13 cellular contexts compared by ENCODE assay signal in genomic region chr7:135164357-135165021, GRCh38. TPM values are rescaled to one million over a fixed set of nuclear protein-coding genes. Genes with fewer than 3 reads are reported as not detected.
DNase-seq lines count a peak whose midpoint lies in the region; ATAC-seq, FAIRE-seq and TF ChIP-seq lines count a peak whose summit lies in the region.
"Had no signal": no experiment of that assay in that cellular context is flagged by ENCODE, and none has a peak within 500 bp of the region (broad histone marks: within the 10 kb centered on the region; RNA-seq: fewer than 3 reads in every experiment).

No MANE protein-coding gene starts in this region.

- H2AFZ ChIP-seq in astrocyte (ENCODE audit: low read depth, low read length): no peak overlapping the region
- no peak overlapping the region for H2AFZ ChIP-seq in HepG2 (ENCODE audit: low read length)

- POLR2A ChIA-PET in HepG2 (lab: Yijun Ruan, JAX): interaction anchor here (1.4 to 3.2 kb wide), 3 partner anchors 17 to 172 kb away, joined by 3 to 19 read pairs (median 9); partner anchors contain the start of gene TMEM140

- H3K9me3 ChIP-seq in cardiac muscle cell (ENCODE audit: low read depth) (no peaks in the 10 kb centered on the region), astrocyte (ENCODE audit: insufficient read depth, low read depth, low read length) (no peaks in the 10 kb centered on the region), HepG2 (ENCODE audit: low read length) (peaks cover 11% of the 10 kb centered on the region), upper lobe of right lung (no peaks in the 10 kb centered on the region)

- peaks cover 37% of the 10 kb centered on the region for H3K36me3 Mint-ChIP-seq in astrocyte (ENCODE audit: low read depth, unreplicated experiment)

- TF ChIP-seq CTCF in cardiac muscle cell (IDR thresholded peaks at IDR 0.05; ENCODE audit: low read depth, low read length): no peak
- TF ChIP-seq CTCF in astrocyte (IDR thresholded peaks at IDR 0.05; ENCODE audit: insufficient read depth, low read depth, low read length): no peak
- peak; percentile 34 for TF ChIP-seq CTCF in HepG2 (CRISPR knock-in tag; IDR thresholded peaks at IDR 0.05)
- TF ChIP-seq CTCF in upper lobe of right lung (IDR thresholded peaks at IDR 0.05): no peak

- CTCF ChIA-PET in HepG2 (lab: Yijun Ruan, JAX; ENCODE audit: low intra/inter-chr PET ratio, low total read pairs): no interaction called here

- H3K9ac ChIP-seq in astrocyte (ENCODE audit: low read length): no peak overlapping the region
- no peak overlapping the region for H3K9ac ChIP-seq in HepG2 (ENCODE audit: insufficient read depth, low read depth, low read length)

- no peaks in the 10 kb centered on the region for H3K27me3 Mint-ChIP-seq in astrocyte (ENCODE audit: low read depth, unreplicated experiment)

- ATAC-seq in Right ventricle myocardium superior (ENCODE audit: poor library complexity) (no peak), HepG2 (peak; percentile 21), upper lobe of right lung (no peak), GM19023 (IDR thresholded peaks at IDR 0.05; ENCODE audit: unreplicated experiment) (no peak), GM21367 (IDR thresholded peaks at IDR 0.05; ENCODE audit: unreplicated experiment) (no peak)
- ATAC-seq: left colon had no signal

- H3K27me3 ChIP-seq in cardiac muscle cell (no peaks in the 10 kb centered on the region), astrocyte (ENCODE audit: insufficient read depth, low read length) (no peaks in the 10 kb centered on the region), HepG2 (ENCODE audit: control insufficient read depth in 1 of 2, insufficient read depth in 2 of 2, low read length in 2 of 2) (no peaks in the 10 kb centered on the region; a peak in 1 of 5 replicates), upper lobe of right lung (no peaks in the 10 kb centered on the region)

- no peak for TF ChIP-seq RAD21 in HepG2 (CRISPR knock-in tag; IDR thresholded peaks at IDR 0.05)

- 85% methylated on average over 9 of the region's 18 CpGs for WGBS in HepG2 (ENCODE audit: low lambda C conversion rate)

- TF ChIP-seq EP300 in HepG2 (IDR thresholded peaks at IDR 0.05; ENCODE audit: low read depth in 2 of 2, low read length in 2 of 2) (no peak), HepG2 (CRISPR knock-in tag; IDR thresholded peaks at IDR 0.05; ENCODE audit: borderline replicate concordance) (no peak)

- H3K27ac ChIP-seq in cardiac muscle cell (peak overlapping the region; percentile 48), astrocyte (ENCODE audit: low read depth, low read length) (no peak overlapping the region), HepG2 (ENCODE audit: extremely low read length, insufficient read depth, low read length) (no peak overlapping the region), upper lobe of right lung (peak overlapping the region; percentile 30)

- H3K9me3 Mint-ChIP-seq in astrocyte (ENCODE audit: unreplicated experiment): no peaks in the 10 kb centered on the region

- H3K4me3 Mint-ChIP-seq in astrocyte (ENCODE audit: unreplicated experiment): no peak overlapping the region

- peaks cover 31% of the 10 kb centered on the region for H3K4me1 Mint-ChIP-seq in astrocyte (ENCODE audit: low read depth, unreplicated experiment)

- H4K20me1 ChIP-seq in astrocyte (ENCODE audit: insufficient read depth, low read length) (peaks cover 24% of the 10 kb centered on the region), HepG2 (ENCODE audit: insufficient read depth, low read length) (peaks cover 15% of the 10 kb centered on the region)

- FAIRE-seq in astrocyte (lab: Jason Lieb, UNC) (no peak), HepG2 (lab: Jason Lieb, UNC) (no peak)
- FAIRE-seq: endometrium had no signal

- H3K27ac Mint-ChIP-seq in astrocyte (ENCODE audit: unreplicated experiment): peak overlapping the region; percentile 91

- no peak overlapping the region for H3K4me3 ChIP-seq in cardiac muscle cell
- H3K4me3 ChIP-seq in astrocyte (ENCODE audit: insufficient read depth, low read depth, low read length): no peak overlapping the region
- no peak overlapping the region for H3K4me3 ChIP-seq in HepG2 (replicated peaks in 1 of 3; ENCODE audit: insufficient read depth in 1 of 3, low read depth in 2 of 3, low read length in 3 of 3)
- H3K4me3 ChIP-seq in upper lobe of right lung: no peak overlapping the region
- H3K4me3 ChIP-seq: skin epidermis had no signal

- TF ChIP-seq POLR2A in HepG2 (IDR thresholded peaks at IDR 0.05; ENCODE audit: insufficient read depth in 1 of 2, low read depth in 2 of 2, low read length in 2 of 2): peak in 1 of 2 experiments; percentile 44; a peak in 2 of 4 replicates

- H3K79me2 ChIP-seq in astrocyte (ENCODE audit: insufficient read depth, low read length): peaks cover 28% of the 10 kb centered on the region
- peaks cover 33% of the 10 kb centered on the region for H3K79me2 ChIP-seq in HepG2 (ENCODE audit: insufficient read depth, low read length)

- in situ Hi-C loops in HepG2 (cut with HindIII; ENCODE audit: extremely low pct_ligation_motif_present, low pct_unique_long_range_greater_than_20kb): loop anchor here (5.0 kb wide), 1 partner anchor 172 kb away; no protein-coding TSS in a partner anchor

- DNase-seq in cardiac muscle cell (ENCODE audit: low read depth in 1 of 2, low spot score in 1 of 2): no peak
- no peak for DNase-seq in Right ventricle myocardium superior
- no peak for DNase-seq in astrocyte (ENCODE audit: low read depth)
- no peak for DNase-seq in HepG2 (ENCODE audit: low spot score)
- no peak for DNase-seq in upper lobe of right lung
- DNase-seq in NCI-H1105 treated with DMSO at 0.1 percent for 48 hours (lab: John Stamatoyannopoulos, UW): no peak
- DNase-seq: activated T-cell treated with anti-CD3 and anti-CD28 coated beads for 4 hours, left colon, NCI-H2081 treated with DMSO at 0.1 percent for 48 hours had no signal

- H3K4me2 ChIP-seq in astrocyte (ENCODE audit: low read length) (no peak overlapping the region), HepG2 (ENCODE audit: low read depth, low read length) (no peak overlapping the region)

- H3K36me3 ChIP-seq in cardiac muscle cell (peaks cover 16% of the 10 kb centered on the region), astrocyte (ENCODE audit: insufficient read depth, low read length) (peaks cover 27% of the 10 kb centered on the region), HepG2 (replicated peaks in 1 of 2; ENCODE audit: control insufficient read depth in 1 of 2, insufficient read depth in 2 of 2, low read length in 2 of 2) (peaks cover 6 to 50% of the 10 kb centered on the region in 2 experiments; a peak in 4 of 5 replicates), upper lobe of right lung (peaks cover 36% of the 10 kb centered on the region)

- H3K4me1 ChIP-seq in cardiac muscle cell (ENCODE audit: low read depth) (peaks cover 17% of the 10 kb centered on the region), astrocyte (ENCODE audit: insufficient read depth, low read length) (peaks cover 17% of the 10 kb centered on the region), HepG2 (ENCODE audit: insufficient read depth, low read length) (peaks cover 55% of the 10 kb centered on the region), upper lobe of right lung (peaks cover 65% of the 10 kb centered on the region)

- BruUV-seq in HepG2 (replicated peaks; lab: Mats Ljungman, UMichigan): no TSS peak

- intact Hi-C loops in Right ventricle myocardium superior (cut with DNase I) (loop anchor here (5.0 kb wide), 2 partner anchors 177 to 477 kb away; partner anchors contain the start of gene AGBL3), HepG2 (cut with micrococcal nuclease; ENCODE audit: unreplicated experiment) (no loop called here), upper lobe of right lung (cut with DNase I) (loop anchor here (10.0 kb wide), 2 partner anchors 180 to 210 kb away; partner anchors contain the start of gene AGBL3)

RNA-seq across cellular contexts. Expression of gene CYREN, which starts 6.0 kb away (rescaled TPM):
- total RNA-seq in cardiac muscle cell (45.9 and 68.9 TPM in 2 replicates), Right ventricle myocardium superior (28.9 TPM), astrocyte (31.0 and 33.7 TPM in 2 replicates), HepG2 (2016; rRNA removed; fragmentation: Illumina TruSeq; extraction: Trizol) (60.7 and 68.6 TPM in 2 replicates), upper lobe of right lung (39.3 TPM)
- polyA plus RNA-seq in cardiac muscle cell (35.5 and 43.3 TPM in 2 replicates), HepG2 (2011; rRNA removed) (19.3 and 20.7 TPM in 2 replicates)
- total RNA-seq in HepG2 (2016; cell fraction: cytosol; rRNA removed; fragmentation: Illumina TruSeq; extraction: Trizol; ENCODE audit: low read depth): 24.2 and 27.7 TPM in 2 replicates
- 58.8 and 66.8 TPM in 2 replicates for total RNA-seq in HepG2 (2016; cell fraction: insoluble cytoplasmic fraction; rRNA removed; fragmentation: Illumina TruSeq; extraction: Trizol)
- total RNA-seq in HepG2 (2016; cell fraction: membrane; rRNA removed; fragmentation: Illumina TruSeq; extraction: Trizol): 48.2 and 58.3 TPM in 2 replicates
- 42.2 and 46.2 TPM in 2 replicates for total RNA-seq in HepG2 (2016; cell fraction: nucleus; rRNA removed; fragmentation: Illumina TruSeq; extraction: Trizol)
- 19.8 and 20.9 TPM in 2 replicates for polyA plus RNA-seq in HepG2 (2011; cell fraction: cytosol; rRNA removed)
- 15.6 and 18.8 TPM in 2 replicates for polyA plus RNA-seq in HepG2 (2011; cell fraction: nucleus; rRNA removed)
- 44.5 and 69.6 TPM in 2 replicates for polyA plus RNA-seq in HepG2 (2012)
- polyA plus RNA-seq in HepG2 (2016; cell fraction: cytosol; fragmentation: Illumina TruSeq; extraction: Trizol; ENCODE audit: low read depth): 13.5 and 22.0 TPM in 2 replicates
- 62.6 and 67.4 TPM in 2 replicates for polyA plus RNA-seq in HepG2 (2016; cell fraction: insoluble cytoplasmic fraction; fragmentation: Illumina TruSeq; extraction: Trizol; ENCODE audit: low read depth)
- 31.2 and 44.6 TPM in 2 replicates for polyA plus RNA-seq in HepG2 (2016; cell fraction: membrane; fragmentation: Illumina TruSeq; extraction: Trizol; ENCODE audit: low read depth)
- polyA plus RNA-seq in HepG2 (2016; cell fraction: nucleus; fragmentation: Illumina TruSeq; extraction: Trizol; ENCODE audit: insufficient read depth, low read depth): 46.9 and 49.8 TPM in 2 replicates
- polyA minus RNA-seq in HepG2 (2011; rRNA and poly(A)+ RNA removed; ENCODE audit: low replicate concordance): 24.4 and 62.5 TPM in 2 replicates
- 8.6 and 12.1 TPM in 2 replicates for polyA minus RNA-seq in HepG2 (2011; cell fraction: cytosol; rRNA and poly(A)+ RNA removed)
- polyA minus RNA-seq in HepG2 (2011; cell fraction: nucleus; rRNA and poly(A)+ RNA removed): 20.6 and 24.7 TPM in 2 replicates

RNA-seq across cellular contexts. Expression of gene TMEM140, which starts 16.6 kb away (rescaled TPM):
- not detected in 2 replicates for total RNA-seq in cardiac muscle cell
- polyA plus RNA-seq in cardiac muscle cell: 9.4 and 10.4 TPM in 2 replicates
- 22.8 TPM for total RNA-seq in Right ventricle myocardium superior
- 0.27 and 0.62 TPM in 2 replicates for total RNA-seq in astrocyte
- 5.6 and 9.2 TPM in 2 replicates for total RNA-seq in HepG2 (2016; rRNA removed; fragmentation: Illumina TruSeq; extraction: Trizol)
- total RNA-seq in HepG2 (2016; cell fraction: cytosol; rRNA removed; fragmentation: Illumina TruSeq; extraction: Trizol; ENCODE audit: low read depth): 1.1 and 1.5 TPM in 2 replicates
- total RNA-seq in HepG2 (2016; cell fraction: insoluble cytoplasmic fraction; rRNA removed; fragmentation: Illumina TruSeq; extraction: Trizol): 6.3 and 8.9 TPM in 2 replicates
- 2.6 and 3.2 TPM in 2 replicates for total RNA-seq in HepG2 (2016; cell fraction: membrane; rRNA removed; fragmentation: Illumina TruSeq; extraction: Trizol)
- 7.9 and 10.4 TPM in 2 replicates for total RNA-seq in HepG2 (2016; cell fraction: nucleus; rRNA removed; fragmentation: Illumina TruSeq; extraction: Trizol)
- 21.7 and 35.7 TPM in 2 replicates for polyA plus RNA-seq in HepG2 (2011; rRNA removed)
- polyA plus RNA-seq in HepG2 (2011; cell fraction: cytosol; rRNA removed): 24.2 and 35.4 TPM in 2 replicates
- polyA plus RNA-seq in HepG2 (2011; cell fraction: nucleus; rRNA removed): 17.7 and 30.5 TPM in 2 replicates
- 45.3 and 74.1 TPM in 2 replicates for polyA plus RNA-seq in HepG2 (2012)
- 1.1 TPM in 2 replicates for polyA plus RNA-seq in HepG2 (2016; cell fraction: cytosol; fragmentation: Illumina TruSeq; extraction: Trizol; ENCODE audit: low read depth)
- polyA plus RNA-seq in HepG2 (2016; cell fraction: insoluble cytoplasmic fraction; fragmentation: Illumina TruSeq; extraction: Trizol; ENCODE audit: low read depth): 5.3 and 6.1 TPM in 2 replicates
- 2.1 and 2.2 TPM in 2 replicates for polyA plus RNA-seq in HepG2 (2016; cell fraction: membrane; fragmentation: Illumina TruSeq; extraction: Trizol; ENCODE audit: low read depth)
- polyA plus RNA-seq in HepG2 (2016; cell fraction: nucleus; fragmentation: Illumina TruSeq; extraction: Trizol; ENCODE audit: insufficient read depth, low read depth): 7.8 and 11.6 TPM in 2 replicates
- 0.26 and 39.0 TPM in 2 replicates for polyA minus RNA-seq in HepG2 (2011; rRNA and poly(A)+ RNA removed; ENCODE audit: low replicate concordance)
- polyA minus RNA-seq in HepG2 (2011; cell fraction: cytosol; rRNA and poly(A)+ RNA removed): 15.9 and 32.1 TPM in 2 replicates
- polyA minus RNA-seq in HepG2 (2011; cell fraction: nucleus; rRNA and poly(A)+ RNA removed): 41.2 and 55.0 TPM in 2 replicates
- total RNA-seq in upper lobe of right lung: 31.2 TPM

RNA-seq across cellular contexts. Expression of gene WDR91, which starts 46.8 kb away (rescaled TPM):
- total RNA-seq in cardiac muscle cell (16.2 and 16.7 TPM in 2 replicates), Right ventricle myocardium superior (5.1 TPM), astrocyte (5.5 and 6.6 TPM in 2 replicates), HepG2 (2016; rRNA removed; fragmentation: Illumina TruSeq; extraction: Trizol) (10.0 and 12.1 TPM in 2 replicates), upper lobe of right lung (30.0 TPM)
- polyA plus RNA-seq in cardiac muscle cell (13.3 and 13.6 TPM in 2 replicates), HepG2 (2011; rRNA removed) (11.6 and 13.7 TPM in 2 replicates)
- total RNA-seq in HepG2 (2016; cell fraction: cytosol; rRNA removed; fragmentation: Illumina TruSeq; extraction: Trizol; ENCODE audit: low read depth): 1.1 and 1.8 TPM in 2 replicates
- total RNA-seq in HepG2 (2016; cell fraction: insoluble cytoplasmic fraction; rRNA removed; fragmentation: Illumina TruSeq; extraction: Trizol): 9.2 and 12.1 TPM in 2 replicates
- 1.5 and 2.3 TPM in 2 replicates for total RNA-seq in HepG2 (2016; cell fraction: membrane; rRNA removed; fragmentation: Illumina TruSeq; extraction: Trizol)
- total RNA-seq in HepG2 (2016; cell fraction: nucleus; rRNA removed; fragmentation: Illumina TruSeq; extraction: Trizol): 11.3 and 14.5 TPM in 2 replicates
- 7.2 and 8.6 TPM in 2 replicates for polyA plus RNA-seq in HepG2 (2011; cell fraction: cytosol; rRNA removed)
- polyA plus RNA-seq in HepG2 (2011; cell fraction: nucleus; rRNA removed): 43.9 and 51.3 TPM in 2 replicates
- 5.7 and 6.1 TPM in 2 replicates for polyA plus RNA-seq in HepG2 (2012)
- 0.26 and 0.31 TPM in 2 replicates for polyA plus RNA-seq in HepG2 (2016; cell fraction: cytosol; fragmentation: Illumina TruSeq; extraction: Trizol; ENCODE audit: low read depth)
- polyA plus RNA-seq in HepG2 (2016; cell fraction: insoluble cytoplasmic fraction; fragmentation: Illumina TruSeq; extraction: Trizol; ENCODE audit: low read depth): 10.7 and 11.4 TPM in 2 replicates
- polyA plus RNA-seq in HepG2 (2016; cell fraction: membrane; fragmentation: Illumina TruSeq; extraction: Trizol; ENCODE audit: low read depth): 0.56 and 0.65 TPM in 2 replicates
- polyA plus RNA-seq in HepG2 (2016; cell fraction: nucleus; fragmentation: Illumina TruSeq; extraction: Trizol; ENCODE audit: insufficient read depth, low read depth): 21.1 and 22.2 TPM in 2 replicates
- polyA minus RNA-seq in HepG2 (2011; rRNA and poly(A)+ RNA removed; ENCODE audit: low replicate concordance): 8.2 and 19.7 TPM in 2 replicates
- polyA minus RNA-seq in HepG2 (2011; cell fraction: cytosol; rRNA and poly(A)+ RNA removed): 5.3 and 8.8 TPM in 2 replicates
- polyA minus RNA-seq in HepG2 (2011; cell fraction: nucleus; rRNA and poly(A)+ RNA removed): 12.6 and 17.4 TPM in 2 replicates

Comparison
In these comparisons a context has a peak if more than half of its experiments do, and no peak if none do; other contexts are left out.
1. H3K27ac ChIP-seq: peak in cardiac muscle cell (single experiment) and upper lobe of right lung (single experiment); none in astrocyte (single experiment) and HepG2 (single experiment).